Comparison of ENCODE assay signal across 24 cellular contexts in genomic region chr17:62804025-62804424, GRCh38. TPM values are rescaled to one million over a fixed set of nuclear protein-coding genes. Genes with fewer than 3 reads are reported as not detected.
"Had no signal": no experiment of that assay in that cellular context is flagged by ENCODE, and none has a peak within 500 bp of the region (broad histone marks: within the 10 kb centered on the region; RNA-seq: fewer than 3 reads in every experiment).

No MANE protein-coding gene starts in this region.

- ATAC-seq: activated T-helper 17 cell treated with anti-CD3 and anti-CD28 coated beads, Interleukin-2, amount 50 U/mL, for 72 hours; T-cell had no signal

- DNase-seq: activated CD4-positive, alpha-beta memory T cell treated with anti-CD3 and anti-CD28 coated beads for 36 hours; activated CD4-positive, alpha-beta T cell treated with anti-CD3 and anti-CD28 coated beads, Interleukin-2, amount 10 ng/mL, durations not matched to agents 7 days and 5 days; activated CD4-positive, CD25-positive, alpha-beta regulatory T cell; activated CD8-positive, alpha-beta memory T cell treated with anti-CD3 and anti-CD28 coated beads for 24 hours; activated gamma-delta T cell; activated naive CD4-positive, alpha-beta T cell treated with anti-CD3 and anti-CD28 coated beads, Interleukin-2, amount 10 ng/mL, durations not matched to agents 7 days and 5 days; activated naive CD8-positive, alpha-beta T cell treated with anti-CD3 and anti-CD28 coated beads for 36 hours; activated T-cell treated with anti-CD3 and anti-CD28 coated beads, Interleukin-2, amount 50 U/mL, for 48 hours; cerebellar nuclear complex; Karpas-422; MM.1S; NCI-H1105 treated with DMSO at 0.1 percent for 48 hours; NCI-H1436 treated with DMSO at 0.1 percent for 48 hours; NCI-H2081; NCI-H446; NCI-H524; SIG-M5; T-cell; T-helper 2 cell; T1000 had no signal

- H3K4me1 Mint-ChIP-seq: activated CD4-positive, alpha-beta T cell treated with anti-CD3 and anti-CD28 coated beads, Interleukin-2, amount 10 ng/mL, durations not matched to agents 7 days and 5 days; activated naive CD4-positive, alpha-beta T cell treated with anti-CD3 and anti-CD28 coated beads, Interleukin-2, amount 10 ng/mL, durations not matched to agents 7 days and 5 days; activated T-helper 17 cell treated with anti-CD3 and anti-CD28 coated beads, Interleukin-2, amount 50 U/mL, for 72 hours had no signal

- H3K4me3 ChIP-seq: SK-N-MC had no signal

- H3K4me3 Mint-ChIP-seq: activated CD4-positive, alpha-beta memory T cell treated with anti-CD3 and anti-CD28 coated beads for 36 hours; activated CD4-positive, alpha-beta T cell treated with anti-CD3 and anti-CD28 coated beads, Interleukin-2, amount 10 ng/mL, durations not matched to agents 7 days and 5 days; activated naive CD4-positive, alpha-beta T cell treated with anti-CD3 and anti-CD28 coated beads, Interleukin-2, amount 10 ng/mL, durations not matched to agents 7 days and 5 days; activated naive CD8-positive, alpha-beta T cell treated with anti-CD3 and anti-CD28 coated beads for 36 hours; activated T-helper 17 cell treated with anti-CD3 and anti-CD28 coated beads, Interleukin-2, amount 50 U/mL, for 72 hours; T-cell had no signal

- H3K27ac Mint-ChIP-seq: activated CD4-positive, alpha-beta memory T cell treated with anti-CD3 and anti-CD28 coated beads for 36 hours; activated CD4-positive, alpha-beta T cell treated with anti-CD3 and anti-CD28 coated beads, Interleukin-2, amount 10 ng/mL, durations not matched to agents 7 days and 5 days; activated naive CD4-positive, alpha-beta T cell treated with anti-CD3 and anti-CD28 coated beads, Interleukin-2, amount 10 ng/mL, durations not matched to agents 7 days and 5 days; activated naive CD8-positive, alpha-beta T cell treated with anti-CD3 and anti-CD28 coated beads for 36 hours; activated T-helper 17 cell treated with anti-CD3 and anti-CD28 coated beads, Interleukin-2, amount 50 U/mL, for 72 hours had no signal

- H3K27ac ChIP-seq: SK-N-MC, VCaP had no signal

- H3K36me3 Mint-ChIP-seq: activated CD4-positive, alpha-beta memory T cell treated with anti-CD3 and anti-CD28 coated beads for 36 hours; activated naive CD4-positive, alpha-beta T cell treated with anti-CD3 and anti-CD28 coated beads, Interleukin-2, amount 10 ng/mL, durations not matched to agents 7 days and 5 days; activated naive CD8-positive, alpha-beta T cell treated with anti-CD3 and anti-CD28 coated beads for 36 hours; T-cell had no signal

- H3K9me3 Mint-ChIP-seq: activated CD4-positive, alpha-beta memory T cell treated with anti-CD3 and anti-CD28 coated beads for 36 hours; activated CD4-positive, alpha-beta T cell treated with anti-CD3 and anti-CD28 coated beads, Interleukin-2, amount 10 ng/mL, durations not matched to agents 7 days and 5 days; activated naive CD4-positive, alpha-beta T cell treated with anti-CD3 and anti-CD28 coated beads, Interleukin-2, amount 10 ng/mL, durations not matched to agents 7 days and 5 days; activated naive CD8-positive, alpha-beta T cell treated with anti-CD3 and anti-CD28 coated beads for 36 hours; activated T-helper 17 cell treated with anti-CD3 and anti-CD28 coated beads, Interleukin-2, amount 50 U/mL, for 72 hours; T-cell had no signal

RNA-seq across cellular contexts. Expression of gene MARCHF10, which starts 4.1 kb away (rescaled TPM):
- total RNA-seq: activated CD4-positive, alpha-beta memory T cell treated with anti-CD3 and anti-CD28 coated beads for 36 hours; activated CD4-positive, alpha-beta T cell treated with anti-CD3 and anti-CD28 coated beads, Interleukin-2, amount 10 ng/mL, durations not matched to agents 7 days and 5 days; activated naive CD8-positive, alpha-beta T cell treated with anti-CD3 and anti-CD28 coated beads for 36 hours; cardiac septum had no signal
